In the genomic region with DNA sequence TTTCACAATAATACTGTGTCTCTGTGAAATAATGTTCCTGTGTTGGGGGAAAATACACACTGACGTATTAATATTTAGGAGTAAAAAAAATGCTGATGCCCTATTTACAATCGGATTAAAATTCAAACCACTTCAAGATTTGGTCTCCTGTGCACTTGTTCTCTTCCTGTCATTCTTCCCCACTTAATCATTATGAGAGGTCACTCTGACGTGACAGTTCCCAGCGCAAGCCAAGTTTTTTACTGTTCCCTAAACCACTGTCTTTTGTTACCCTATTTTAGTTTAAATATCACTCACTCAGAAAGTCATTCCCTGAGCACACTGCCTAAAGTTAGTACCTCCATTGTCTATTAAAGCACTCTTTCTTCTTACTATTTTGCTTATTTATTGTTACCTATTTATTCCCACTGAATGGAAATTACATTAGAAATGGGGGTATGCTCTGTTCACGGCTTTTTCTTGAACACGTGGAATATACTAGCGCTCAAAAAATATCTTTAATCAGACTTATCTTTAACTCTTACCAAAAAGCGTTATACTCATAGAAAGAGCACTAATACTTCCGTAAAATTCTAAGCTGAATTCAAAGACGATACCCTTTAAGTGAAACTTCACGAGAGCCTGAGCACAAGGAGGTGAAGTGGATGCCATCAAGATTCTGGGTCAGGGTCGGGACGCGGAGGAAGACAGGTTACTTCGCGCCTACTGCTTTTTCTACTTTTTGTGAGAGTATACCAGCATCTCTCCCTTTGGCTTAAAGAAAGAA, we compare ENCODE assay signal across 8 cellular contexts. TPM values are rescaled to one million over a fixed set of nuclear protein-coding genes. Genes with fewer than 3 reads are reported as not detected.
DNase-seq lines count a peak whose midpoint lies in the region; ATAC-seq, FAIRE-seq and TF ChIP-seq lines count a peak whose summit lies in the region.

No MANE protein-coding gene starts in this region.

- peaks cover 25% of the 10 kb centered on the region for H3K4me1 Mint-ChIP-seq in memory B cell

- DNase-seq in DMS 273 (lab: John Stamatoyannopoulos, UW; ENCODE audit: unreplicated experiment) (peak; percentile 66), OCI-M1 (lab: John Stamatoyannopoulos, UW) (peak; percentile 69), colonic mucosa (no peak), memory B cell (ENCODE audit: low spot score in 2 of 2) (no peak), vagina (ENCODE audit: extremely low spot score in 2 of 2) (no peak), D721Med (ENCODE audit: insufficient read length, low spot score) (no peak)

- intact Hi-C loops in colonic mucosa (cut with DNase I), result no loop called here
- intact Hi-C loops in vagina (cut with DNase I), result no loop called here

- no peaks in the 10 kb centered on the region for H3K27me3 Mint-ChIP-seq in memory B cell

- H3K9ac ChIP-seq in colonic mucosa (ENCODE audit: low read depth in 2 of 2, low read length in 2 of 2), result peak overlapping the region; percentile 0 to 69

- FAIRE-seq in D721Med (lab: Jason Lieb, UNC), result no peak

- no peaks in the 10 kb centered on the region for H3K27me3 ChIP-seq in colonic mucosa
- no peaks in the 10 kb centered on the region for H3K27me3 ChIP-seq in vagina

- peaks cover 2% of the 10 kb centered on the region for H3K36me3 Mint-ChIP-seq in memory B cell

- no peak for TF ChIP-seq POLR2A in vagina (IDR thresholded peaks at IDR 0.05)

- peak overlapping the region; percentile 92 for H3K27ac Mint-ChIP-seq in memory B cell

- H3K9me3 ChIP-seq in colonic mucosa (no peaks in the 10 kb centered on the region), vagina (no peaks in the 10 kb centered on the region)

- H3K9me3 Mint-ChIP-seq in memory B cell, result no peaks in the 10 kb centered on the region

- ATAC-seq in GM19438 (IDR thresholded peaks at IDR 0.05; ENCODE audit: low read depth, unreplicated experiment) (peak; percentile 45), HG03457 (IDR thresholded peaks at IDR 0.05; ENCODE audit: unreplicated experiment) (peak; percentile 19), memory B cell (ENCODE audit: low read depth) (peak; percentile 39)

- peak overlapping the region; percentile 99 for H3K27ac ChIP-seq in colonic mucosa
- peak overlapping the region; percentile 91 for H3K27ac ChIP-seq in vagina

- H3K36me3 ChIP-seq in colonic mucosa, result no peaks in the 10 kb centered on the region
- H3K36me3 ChIP-seq in vagina, result no peaks in the 10 kb centered on the region

- H3K4me1 ChIP-seq in colonic mucosa (no peaks in the 10 kb centered on the region), vagina (peaks cover 31% of the 10 kb centered on the region)

- H3K4me3 Mint-ChIP-seq in memory B cell, result peak overlapping the region; percentile 95

- H3K4me3 ChIP-seq in colonic mucosa (peak overlapping the region; percentile 88), vagina (peak overlapping the region; percentile 71 to 87)

- TF ChIP-seq CTCF in colonic mucosa (IDR thresholded peaks at IDR 0.05) (no peak), vagina (IDR thresholded peaks at IDR 0.05) (no peak), D721Med (IDR thresholded peaks at IDR 0.05; ENCODE audit: insufficient read depth, missing control alignments) (no peak)

RNA-seq across cellular contexts. Expression of a gene that starts 0.7 kb away (rescaled TPM):
- 100 to 1,000 TPM; 116 to 182 TPM for total RNA-seq in colonic mucosa
- total RNA-seq in vagina, result 73.7 TPM

RNA-seq across cellular contexts. Expression of a gene that starts 44.0 kb away (rescaled TPM):
- total RNA-seq in colonic mucosa (10 to 100 TPM; 45.9 to 61.4 TPM), vagina (42.2 TPM)

RNA-seq across cellular contexts. Expression of a gene that starts 54.4 kb away (rescaled TPM):
- total RNA-seq in colonic mucosa, result 10 to 100 TPM; 21.4 to 26.8 TPM
- total RNA-seq in vagina, result 20.6 TPM

Comparison
In these comparisons a context has a peak if more than half of its experiments do, and no peak if none do; other contexts are left out.
1. DNase-seq: peak in DMS 273 (single experiment) and OCI-M1 (single experiment); none in colonic mucosa (single experiment), memory B cell (0 of 2), vagina (0 of 2) and D721Med (single experiment).
2. Peak in every context shown above with its lines, with median percentiles within 50 percentile points of each other: ATAC-seq.